18 cellular contexts compared by ENCODE assay signal in genomic region chr1:245591346-245592082, GRCh38.
DNase-seq lines count a peak whose midpoint lies in the region; ATAC-seq and TF ChIP-seq lines count a peak whose summit lies in the region.
"Had no signal": no experiment of that assay in that cellular context is flagged by ENCODE, and none has a peak within 500 bp of the region (broad histone marks: within the 10 kb centered on the region; RNA-seq: fewer than 3 reads in every experiment).

No MANE protein-coding gene starts in this region.

- H3K79me1 ChIP-seq in neuronal stem cell (ENCODE audit: low read depth, low read length) = no peaks in the 10 kb centered on the region

- peak overlapping the region; percentile 55 for H3K23ac ChIP-seq in neuronal stem cell (ENCODE audit: low read depth, low read length, poor library complexity)

- no peak overlapping the region for H3K4me2 ChIP-seq in SK-N-SH
- H3K4me2 ChIP-seq in neuronal stem cell (ENCODE audit: insufficient read depth, low read length, poor library complexity, severe bottlenecking) = no peak overlapping the region
- H3K4me2 ChIP-seq: BLaER1 treated with 17β-estradiol and CSF1 and Interleukin-3, amounts not matched to agents 10 nM and 100 nM had no signal

- POLR2A ChIA-PET in SK-N-SH (lab: Yijun Ruan, JAX) = no interaction called here
- POLR2A ChIA-PET in CD8-positive, alpha-beta memory T cell (lab: Charles Lee) = no interaction called here

- ATAC-seq in SK-N-SH treated with all-trans-retinoic acid at 6 μM for 48 hours (no peak), upper lobe of right lung (no peak)
- ATAC-seq: HepG2 had no signal

- CTCF ChIA-PET in SK-N-SH (lab: Yijun Ruan, JAX) = no interaction called here
- CTCF ChIA-PET in CD8-positive, alpha-beta memory T cell (lab: Charles Lee) = no interaction called here

- H3K36me3 Mint-ChIP-seq in CD8-positive, alpha-beta memory T cell = no peaks in the 10 kb centered on the region
- H3K36me3 Mint-ChIP-seq: CD4-positive, CD25-positive, alpha-beta regulatory T cell had no signal

- TF ChIP-seq EP300 in SK-N-SH (IDR thresholded peaks at IDR 0.05; ENCODE audit: borderline replicate concordance in 1 of 2, low read depth in 1 of 2, low read length in 1 of 2) = no peak

- peak overlapping the region; percentile 31 for H3K18ac ChIP-seq in neuronal stem cell (ENCODE audit: low read length)

- peak; percentile 36 for DNase-seq in SK-N-SH
- DNase-seq in coronary artery (ENCODE audit: low spot score) = peak; percentile 68
- no peak for DNase-seq in neuronal stem cell (ENCODE audit: low spot score)
- peak; percentile 53 for DNase-seq in upper lobe of right lung
- DNase-seq in CD8-positive, alpha-beta memory T cell = no peak
- DNase-seq in stimulated activated naive CD4-positive, alpha-beta T cell (lab: John Stamatoyannopoulos, UW) = no peak
- DNase-seq in DMS79 (lab: John Stamatoyannopoulos, UW) = no peak
- DNase-seq: 8988T; AML-193; Calu3; CD4-positive, CD25-positive, alpha-beta regulatory T cell; DMS79 treated with DMSO at 0.1 percent for 48 hours; EL; GOT3 had no signal

- H3K79me2 ChIP-seq in SK-N-SH (ENCODE audit: insufficient read depth) = no peaks in the 10 kb centered on the region

- no peak overlapping the region for H4K91ac ChIP-seq in neuronal stem cell (ENCODE audit: low read depth, low read length, poor library complexity)

- no peak overlapping the region for H4K8ac ChIP-seq in neuronal stem cell (ENCODE audit: low read depth, low read length)

- TF ChIP-seq CTCF in SK-N-SH (IDR thresholded peaks at IDR 0.05) (no peak), coronary artery (IDR thresholded peaks at IDR 0.05) (no peak), upper lobe of right lung (IDR thresholded peaks at IDR 0.05) (no peak)

- no peaks in the 10 kb centered on the region for H3K27me3 ChIP-seq in SK-N-SH (ENCODE audit: insufficient read depth)
- no peaks in the 10 kb centered on the region for H3K27me3 ChIP-seq in neuronal stem cell (ENCODE audit: control insufficient read depth in 3 of 3, insufficient read depth in 3 of 3, low read depth in 1 of 3, low read length in 3 of 3)
- no peaks in the 10 kb centered on the region for H3K27me3 ChIP-seq in upper lobe of right lung
- no peaks in the 10 kb centered on the region for H3K27me3 ChIP-seq in CD8-positive, alpha-beta memory T cell (ENCODE audit: insufficient read depth, low read length, poor library complexity, severe bottlenecking)
- H3K27me3 ChIP-seq: BLaER1 treated with 17β-estradiol and CSF1 and Interleukin-3, amounts not matched to agents 10 nM and 100 nM had no signal

- no peak overlapping the region for H3K14ac ChIP-seq in neuronal stem cell (ENCODE audit: low read length)

- H3K9me3 Mint-ChIP-seq in CD8-positive, alpha-beta memory T cell = peaks cover 0 to 6% (median 5%) of the 10 kb centered on the region in 5 donors

- H3K9me3 ChIP-seq in SK-N-SH (no peaks in the 10 kb centered on the region), neuronal stem cell (replicated peaks in 1 of 2; ENCODE audit: control insufficient read depth in 2 of 2, insufficient read depth in 1 of 2, low read depth in 1 of 2, low read length in 2 of 2) (no peaks in the 10 kb centered on the region), upper lobe of right lung (no peaks in the 10 kb centered on the region)
- H3K9me3 ChIP-seq in CD8-positive, alpha-beta memory T cell (ENCODE audit: low read length) = no peaks in the 10 kb centered on the region
- H3K9me3 ChIP-seq: HAP-1 had no signal

- no peaks in the 10 kb centered on the region for H3K9me2 ChIP-seq in SK-N-SH

- no peak overlapping the region for H3K4me3 Mint-ChIP-seq in CD8-positive, alpha-beta memory T cell
- H3K4me3 Mint-ChIP-seq: CD4-positive, CD25-positive, alpha-beta regulatory T cell had no signal

- H3K36me3 ChIP-seq in SK-N-SH (replicated peaks in 1 of 2; ENCODE audit: control insufficient read depth in 1 of 2, insufficient read depth in 2 of 2, low read length in 1 of 2) (peaks cover 0 to 3% of the 10 kb centered on the region in 2 experiments), neuronal stem cell (replicated peaks in 1 of 2; ENCODE audit: control insufficient read depth in 2 of 2, insufficient read depth in 2 of 2, low read length in 2 of 2) (no peaks in the 10 kb centered on the region), upper lobe of right lung (no peaks in the 10 kb centered on the region)
- no peaks in the 10 kb centered on the region for H3K36me3 ChIP-seq in CD8-positive, alpha-beta memory T cell (ENCODE audit: insufficient read depth, low read length)
- H3K36me3 ChIP-seq: BLaER1 treated with 17β-estradiol and CSF1 and Interleukin-3, amounts not matched to agents 10 nM and 100 nM; HAP-1 had no signal

- no peak overlapping the region for H3K4ac ChIP-seq in neuronal stem cell (ENCODE audit: low read length)

- no peak for TF ChIP-seq RAD21 in SK-N-SH (IDR thresholded peaks at IDR 0.05; ENCODE audit: low read length)

- H3K4me1 ChIP-seq in SK-N-SH (ENCODE audit: control insufficient read depth in 1 of 2, insufficient read depth in 2 of 2, low read depth in 1 of 2, low read length in 1 of 2) = peaks cover 0 to 37% of the 10 kb centered on the region in 2 experiments; a peak in 2 of 4 replicates
- H3K4me1 ChIP-seq in neuronal stem cell (ENCODE audit: control insufficient read depth in 2 of 2, insufficient read depth in 1 of 2, low read depth in 1 of 2, low read length in 2 of 2) = peaks cover 6% of the 10 kb centered on the region in 2 donors
- H3K4me1 ChIP-seq in upper lobe of right lung = no peaks in the 10 kb centered on the region
- no peaks in the 10 kb centered on the region for H3K4me1 ChIP-seq in CD8-positive, alpha-beta memory T cell (ENCODE audit: insufficient read depth, low read length)
- H3K4me1 ChIP-seq: BLaER1 treated with 17β-estradiol and CSF1 and Interleukin-3, amounts not matched to agents 10 nM and 100 nM; HAP-1 had no signal

- no peak overlapping the region for H3K27ac Mint-ChIP-seq in CD8-positive, alpha-beta memory T cell
- H3K27ac Mint-ChIP-seq: CD4-positive, CD25-positive, alpha-beta regulatory T cell had no signal

- no peak overlapping the region for H2BK120ac ChIP-seq in neuronal stem cell (ENCODE audit: low read depth, low read length)

- H2BK12ac ChIP-seq in neuronal stem cell (ENCODE audit: low read length) = no peak overlapping the region

- peaks cover 0 to 5% of the 10 kb centered on the region in 2 donors for H3K27me3 Mint-ChIP-seq in CD8-positive, alpha-beta memory T cell
- H3K27me3 Mint-ChIP-seq: CD4-positive, CD25-positive, alpha-beta regulatory T cell had no signal

- H2AFZ ChIP-seq in SK-N-SH (ENCODE audit: low read depth) (no peak overlapping the region), neuronal stem cell (ENCODE audit: low read length) (no peak overlapping the region)

- H3F3A ChIP-seq in SK-N-SH (replicated peaks; ENCODE audit: insufficient read depth) = no peaks in the 10 kb centered on the region

- H3K4me3 ChIP-seq in SK-N-SH (ENCODE audit: low read depth in 2 of 2, low read length in 1 of 2) (no peak overlapping the region), coronary artery (no peak overlapping the region), neuronal stem cell (ENCODE audit: low read length in 2 of 2) (no peak overlapping the region), upper lobe of right lung (no peak overlapping the region)
- no peak overlapping the region for H3K4me3 ChIP-seq in CD8-positive, alpha-beta memory T cell (ENCODE audit: low read length)
- H3K4me3 ChIP-seq: BLaER1 treated with 17β-estradiol and CSF1 and Interleukin-3, amounts not matched to agents 10 nM and 100 nM; HAP-1 had no signal

- H2AK5ac ChIP-seq in neuronal stem cell (ENCODE audit: low read depth, low read length) = no peak overlapping the region

- H3K9ac ChIP-seq in SK-N-SH (no peak overlapping the region), neuronal stem cell (ENCODE audit: low read depth, low read length, poor library complexity) (peak overlapping the region; percentile 53)
- H3K9ac ChIP-seq: BLaER1 treated with 17β-estradiol and CSF1 and Interleukin-3, amounts not matched to agents 10 nM and 100 nM had no signal

- no peaks in the 10 kb centered on the region for H4K20me1 ChIP-seq in SK-N-SH (ENCODE audit: insufficient read depth)
- H4K20me1 ChIP-seq: BLaER1 treated with 17β-estradiol and CSF1 and Interleukin-3, amounts not matched to agents 10 nM and 100 nM had no signal

- no peaks in the 10 kb centered on the region for H3K4me1 Mint-ChIP-seq in CD8-positive, alpha-beta memory T cell
- H3K4me1 Mint-ChIP-seq: CD4-positive, CD25-positive, alpha-beta regulatory T cell had no signal

- peak overlapping the region; percentile 83 for H2BK5ac ChIP-seq in neuronal stem cell (ENCODE audit: low read length)

- intact Hi-C loops in upper lobe of right lung (cut with DNase I) = no loop called here

- H3K27ac ChIP-seq in SK-N-SH (ENCODE audit: low read depth in 2 of 2, low read length in 1 of 2) (peak overlapping the region in 1 of 2 experiments; percentile 63; a peak in 1 of 4 replicates), coronary artery (no peak overlapping the region), neuronal stem cell (replicated peaks; ENCODE audit: low read length) (no peak overlapping the region), upper lobe of right lung (no peak overlapping the region)
- no peak overlapping the region for H3K27ac ChIP-seq in CD8-positive, alpha-beta memory T cell (ENCODE audit: low read depth, low read length)
- H3K27ac ChIP-seq: BLaER1 treated with 17β-estradiol and CSF1 and Interleukin-3, amounts not matched to agents 10 nM and 100 nM had no signal

- 91% methylated on average over 20 of the region's 22 CpGs for WGBS in SK-N-SH (ENCODE audit: low lambda C conversion rate)
- WGBS in neuronal stem cell (ENCODE audit: extremely low coverage in 2 of 2, insufficient read length in 2 of 2, insufficient replicate concordance in 1 of 2), 2 donors = no CpG with 5 or more reads among the region's 22 CpGs

- H2BK15ac ChIP-seq in neuronal stem cell (ENCODE audit: low read length) = no peak overlapping the region

TF ChIP-seq in SK-N-SH, 30 proteins besides CTCF, POLR2A, EP300 and RAD21:
- no peak for TF ChIP-seq GABPA (IDR thresholded peaks at IDR 0.05; ENCODE audit: low read depth)

TF ChIP-seq in SK-N-SH treated with all-trans-retinoic acid at 6 μM for 48 hours, 23 proteins besides CTCF, POLR2A, EP300 and RAD21 (continues in another document):
- TF ChIP-seq ZFP30 (CRISPR knock-in tag; IDR thresholded peaks at IDR 0.05) (no peak), OSR1 (CRISPR knock-in tag; IDR thresholded peaks at IDR 0.05) (no peak), GLIS3 (CRISPR knock-in tag; IDR thresholded peaks at IDR 0.05) (no peak), SNAI2 (CRISPR knock-in tag; IDR thresholded peaks at IDR 0.05) (no peak), RARB (CRISPR knock-in tag; IDR thresholded peaks at IDR 0.05) (no peak), ARNTL (CRISPR knock-in tag; IDR thresholded peaks at IDR 0.05; ENCODE audit: borderline replicate concordance, low read depth) (no peak)

Comparison
In these comparisons a context has a peak if more than half of its experiments do, and no peak if none do; other contexts are left out.
1. DNase-seq: peak in SK-N-SH (single experiment), coronary artery (single experiment) and upper lobe of right lung (single experiment); none in neuronal stem cell (single experiment), CD8-positive, alpha-beta memory T cell (0 of 5), stimulated activated naive CD4-positive, alpha-beta T cell (0 of 6) and DMS79 (single experiment).